Comparison of ENCODE assay signal across 8 cellular contexts in genomic region chr4:143482753-143483362, GRCh38. TPM values are rescaled to one million over a fixed set of nuclear protein-coding genes. Genes with fewer than 3 reads are reported as not detected.
DNase-seq lines count a peak whose midpoint lies in the region; ATAC-seq, FAIRE-seq and TF ChIP-seq lines count a peak whose summit lies in the region.

No MANE protein-coding gene starts in this region.

- H3K79me2 ChIP-seq in KMS-11 (ENCODE audit: insufficient read depth, low read depth), result no peaks in the 10 kb centered on the region

- no peaks in the 10 kb centered on the region for H3K9me3 ChIP-seq in small intestine (ENCODE audit: control insufficient read depth, low read depth)

- no peaks in the 10 kb centered on the region for H3K36me3 ChIP-seq in KMS-11 (ENCODE audit: insufficient read depth)
- H3K36me3 ChIP-seq in small intestine (ENCODE audit: control insufficient read depth in 2 of 2, insufficient read depth in 2 of 2, low read length in 2 of 2), result no peaks in the 10 kb centered on the region

- no peaks in the 10 kb centered on the region for H4K20me1 ChIP-seq in KMS-11 (ENCODE audit: insufficient read depth)

- H3K27ac ChIP-seq in KMS-11 (no peak overlapping the region), small intestine (ENCODE audit: low read depth in 1 of 2, low read length in 1 of 2) (no peak overlapping the region)

- no peaks in the 10 kb centered on the region for H3K36me3 Mint-ChIP-seq in activated CD4-positive, alpha-beta memory T cell treated with anti-CD3 and anti-CD28 coated beads for 36 hours

- CTCF ChIA-PET in activated CD4-positive, alpha-beta memory T cell treated with anti-CD3 and anti-CD28 coated beads for 36 hours (lab: Charles Lee), result no interaction called here

- intact Hi-C loops in activated CD4-positive, alpha-beta memory T cell treated with anti-CD3 and anti-CD28 coated beads for 36 hours (cut with micrococcal nuclease), result no loop called here

- in situ Hi-C loops in Caki2 (cut with HindIII; ENCODE audit: low pct_unique_long_range_greater_than_20kb, low sequenced_read_pairs), result no loop called here

- no peaks in the 10 kb centered on the region for H3K9me3 Mint-ChIP-seq in activated CD4-positive, alpha-beta memory T cell treated with anti-CD3 and anti-CD28 coated beads for 36 hours

- no peak overlapping the region for H2AFZ ChIP-seq in KMS-11 (ENCODE audit: low read depth)

- no peaks in the 10 kb centered on the region for H3K27me3 ChIP-seq in KMS-11 (ENCODE audit: insufficient read depth, low read depth)
- H3K27me3 ChIP-seq in small intestine (ENCODE audit: control insufficient read depth in 2 of 2, insufficient read depth in 2 of 2, low read length in 2 of 2), result no peaks in the 10 kb centered on the region

- TF ChIP-seq CTCF in KMS-11 (conservative IDR thresholded peaks at IDR 0.05; ENCODE audit: low read depth, low read length), result peak; percentile 77

- POLR2A ChIA-PET in activated CD4-positive, alpha-beta memory T cell treated with anti-CD3 and anti-CD28 coated beads for 36 hours (lab: Charles Lee), result no interaction called here

- no peak for FAIRE-seq in small intestine (lab: Jason Lieb, UNC)

- H3K4me1 ChIP-seq in KMS-11 (ENCODE audit: low read depth, poor library complexity, severe bottlenecking) (no peaks in the 10 kb centered on the region), small intestine (ENCODE audit: control insufficient read depth in 2 of 2, insufficient read depth in 1 of 2, low read depth in 1 of 2, low read length in 1 of 2) (no peaks in the 10 kb centered on the region)

- H3K27ac Mint-ChIP-seq in activated CD4-positive, alpha-beta memory T cell treated with anti-CD3 and anti-CD28 coated beads for 36 hours, result no peak overlapping the region

- no peak overlapping the region for H3K4me3 Mint-ChIP-seq in activated CD4-positive, alpha-beta memory T cell treated with anti-CD3 and anti-CD28 coated beads for 36 hours

- peak; percentile 88 for ATAC-seq in GM19351 (IDR thresholded peaks at IDR 0.05; ENCODE audit: unreplicated experiment)

- no peaks in the 10 kb centered on the region for H3K4me1 Mint-ChIP-seq in activated CD4-positive, alpha-beta memory T cell treated with anti-CD3 and anti-CD28 coated beads for 36 hours (ENCODE audit: low read depth)

- H3K9ac ChIP-seq in KMS-11, result no peak overlapping the region

- DNase-seq in Caki2 (ENCODE audit: low read depth) (peak; percentile 26), amniotic epithelial cell (ENCODE audit: low read depth) (peak; percentile 55), hepatic stellate cell (ENCODE audit: low spot score) (peak; percentile 26), small intestine (peak; percentile 24)
- no peak for DNase-seq in stimulated activated CD8-positive, alpha-beta memory T cell treated with anti-CD3 and anti-CD28 coated beads, Interleukin-4, amount 100 ng/mL, for 48 hours
- no peak for DNase-seq in activated CD4-positive, alpha-beta memory T cell treated with anti-CD3 and anti-CD28 coated beads for 36 hours

- WGBS in small intestine, 3 donors, result 11 to 19% (median 18%) methylated on average over 2 of the region's 2 CpGs

- peaks cover 11% of the 10 kb centered on the region for H3K27me3 Mint-ChIP-seq in activated CD4-positive, alpha-beta memory T cell treated with anti-CD3 and anti-CD28 coated beads for 36 hours

- H3K4me3 ChIP-seq in KMS-11 (IDR thresholded peaks at IDR 0.05; ENCODE audit: insufficient read depth, low read depth, low read length) (no peak overlapping the region), small intestine (ENCODE audit: low read depth in 1 of 2, low read length in 2 of 2) (no peak overlapping the region)

- H3K4me2 ChIP-seq in KMS-11, result no peak overlapping the region

RNA-seq across cellular contexts. Expression of gene SMARCA5, which starts 30.6 kb away (rescaled TPM):
- total RNA-seq in Caki2 (2014; rRNA removed; shearing (Covaris generic); ENCODE audit: low replicate concordance), result 22.8 and 31.8 TPM in 2 replicates
- polyA plus RNA-seq in small intestine, result 10 to 100 TPM; 13.0 to 20.4 (median 14.9) TPM
- 10 to 100 TPM; 67.0 to 69.3 TPM for total RNA-seq in activated CD4-positive, alpha-beta memory T cell treated with anti-CD3 and anti-CD28 coated beads for 36 hours

Comparison
In these comparisons a context has a peak if more than half of its experiments do, and no peak if none do; other contexts are left out.
1. DNase-seq: peak in Caki2 (single experiment), amniotic epithelial cell (single experiment), hepatic stellate cell (single experiment) and small intestine (single experiment); none in stimulated activated CD8-positive, alpha-beta memory T cell treated with anti-CD3 and anti-CD28 coated beads, Interleukin-4, amount 100 ng/mL, for 48 hours (single experiment) and activated CD4-positive, alpha-beta memory T cell treated with anti-CD3 and anti-CD28 coated beads for 36 hours (single experiment).